Comparison of ENCODE assay signal across 1 cellular context in the genomic region with DNA sequence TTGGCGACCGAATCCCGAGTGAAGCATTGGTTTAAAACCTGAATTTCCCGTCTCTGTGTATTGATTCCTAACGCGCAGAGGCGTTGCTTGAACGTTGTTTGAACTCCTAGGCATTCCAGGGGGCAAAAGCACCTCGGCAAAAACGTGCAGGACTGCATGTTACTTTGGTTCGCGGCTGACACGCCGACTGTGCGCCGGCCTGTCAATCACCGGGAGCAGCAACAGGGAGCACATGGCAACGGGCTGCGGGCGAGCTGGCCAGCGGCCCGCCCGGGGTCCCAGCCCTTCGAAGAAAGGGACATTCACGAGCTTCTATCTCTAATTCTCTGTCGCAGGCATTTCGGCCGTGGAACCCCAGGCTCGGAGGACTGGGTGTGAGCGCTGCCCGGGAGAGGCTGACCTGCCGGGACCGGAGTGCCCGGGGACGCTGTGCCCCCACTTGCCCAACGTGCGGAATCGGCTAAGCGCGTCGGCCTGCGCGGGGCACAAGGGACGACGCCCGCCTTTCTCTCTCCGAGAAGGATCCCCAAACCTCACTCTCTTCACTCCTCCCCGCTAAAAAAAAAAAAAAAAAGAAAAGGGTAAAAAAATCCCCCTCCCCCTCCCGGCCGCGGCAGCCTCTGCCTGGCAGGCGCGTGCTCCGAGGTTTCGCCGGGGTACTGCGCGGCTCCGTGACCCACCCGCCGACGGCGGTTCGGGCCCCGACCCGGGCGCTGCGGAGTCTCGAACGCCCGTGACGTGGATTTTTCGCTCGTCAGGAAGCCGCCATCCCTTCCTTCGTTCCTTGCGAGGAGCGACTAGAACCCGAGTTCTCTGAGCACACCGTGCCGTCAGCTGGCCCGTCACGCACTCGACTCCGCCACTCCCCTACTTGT.
TF ChIP-seq lines count a peak whose summit lies in the region.

No MANE protein-coding gene starts in this region.

TF ChIP-seq in K562, 482 proteins besides CTCF, POLR2A, EP300 and RAD21 (continues in another document):
- TF ChIP-seq THRB (CRISPR knock-in tag; conservative IDR thresholded peaks at IDR 0.05) = no peak
- peak; percentile 32; the same call in 1 of the 2 replicates for TF ChIP-seq RFX1 (IDR thresholded peaks at IDR 0.05)
- TF ChIP-seq, protein P1, sequence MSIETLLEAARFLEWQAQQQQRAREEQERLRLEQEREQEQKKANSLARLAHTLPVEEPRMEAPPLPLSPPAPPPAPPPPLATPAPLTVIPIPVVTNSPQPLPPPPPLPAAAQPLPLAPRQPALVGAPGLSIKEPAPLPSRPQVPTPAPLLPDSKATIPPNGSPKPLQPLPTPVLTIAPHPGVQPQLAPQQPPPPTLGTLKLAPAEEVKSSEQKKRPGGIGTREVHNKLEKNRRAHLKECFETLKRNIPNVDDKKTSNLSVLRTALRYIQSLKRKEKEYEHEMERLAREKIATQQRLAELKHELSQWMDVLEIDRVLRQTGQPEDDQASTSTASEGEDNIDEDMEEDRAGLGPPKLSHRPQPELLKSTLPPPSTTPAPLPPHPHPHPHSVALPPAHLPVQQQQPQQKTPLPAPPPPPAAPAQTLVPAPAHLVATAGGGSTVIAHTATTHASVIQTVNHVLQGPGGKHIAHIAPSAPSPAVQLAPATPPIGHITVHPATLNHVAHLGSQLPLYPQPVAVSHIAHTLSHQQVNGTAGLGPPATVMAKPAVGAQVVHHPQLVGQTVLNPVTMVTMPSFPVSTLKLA (conservative IDR thresholded peaks at IDR 0.05) = peak in 1 of 2 experiments; percentile 32; a peak in 1 of 4 replicates
- TF ChIP-seq KAT8 (IDR thresholded peaks at IDR 0.05; ENCODE audit: low read depth) = no peak
- TF ChIP-seq, protein P2, sequence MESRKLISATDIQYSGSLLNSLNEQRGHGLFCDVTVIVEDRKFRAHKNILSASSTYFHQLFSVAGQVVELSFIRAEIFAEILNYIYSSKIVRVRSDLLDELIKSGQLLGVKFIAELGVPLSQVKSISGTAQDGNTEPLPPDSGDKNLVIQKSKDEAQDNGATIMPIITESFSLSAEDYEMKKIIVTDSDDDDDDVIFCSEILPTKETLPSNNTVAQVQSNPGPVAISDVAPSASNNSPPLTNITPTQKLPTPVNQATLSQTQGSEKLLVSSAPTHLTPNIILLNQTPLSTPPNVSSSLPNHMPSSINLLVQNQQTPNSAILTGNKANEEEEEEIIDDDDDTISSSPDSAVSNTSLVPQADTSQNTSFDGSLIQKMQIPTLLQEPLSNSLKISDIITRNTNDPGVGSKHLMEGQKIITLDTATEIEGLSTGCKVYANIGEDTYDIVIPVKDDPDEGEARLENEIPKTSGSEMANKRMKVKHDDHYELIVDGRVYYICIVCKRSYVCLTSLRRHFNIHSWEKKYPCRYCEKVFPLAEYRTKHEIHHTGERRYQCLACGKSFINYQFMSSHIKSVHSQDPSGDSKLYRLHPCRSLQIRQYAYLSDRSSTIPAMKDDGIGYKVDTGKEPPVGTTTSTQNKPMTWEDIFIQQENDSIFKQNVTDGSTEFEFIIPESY (CRISPR knock-in tag; IDR thresholded peaks at IDR 0.05) = peak; percentile 77
- TF ChIP-seq SMARCA5 (IDR thresholded peaks at IDR 0.05) = no peak
- TF ChIP-seq U2AF1 (optimal IDR thresholded peaks at IDR 0.05; ENCODE audit: low read depth, low read length) = no peak
- TF ChIP-seq MEF2D (tag; conservative IDR thresholded peaks at IDR 0.05; ENCODE audit: low read depth) = no peak
- peak; percentile 35 for TF ChIP-seq MEIS2 (IDR thresholded peaks at IDR 0.05; ENCODE audit: partially characterized antibody)
- no peak for TF ChIP-seq RHOXF2B (CRISPR knock-in tag; conservative IDR thresholded peaks at IDR 0.05)
- TF ChIP-seq ZNF277 (CRISPR knock-in tag; IDR thresholded peaks at IDR 0.05; ENCODE audit: borderline replicate concordance) = no peak
- 0 out of 2 replicates have a peak, but pooled peaks have one; percentile 19 for TF ChIP-seq CHD2 (IDR thresholded peaks at IDR 0.05; ENCODE audit: low read depth, low read length)
- no peak for TF ChIP-seq NRF1 (conservative IDR thresholded peaks at IDR 0.05 in 1 of 2, IDR thresholded peaks at IDR 0.05 in 1 of 2)
- TF ChIP-seq MGA (IDR thresholded peaks at IDR 0.05) = peak; percentile 50; the same call in 1 of the 2 replicates
- no peak for TF ChIP-seq RUNX1 (IDR thresholded peaks at IDR 0.05; ENCODE audit: low read depth)
- TF ChIP-seq RBFOX2 (IDR thresholded peaks at IDR 0.05; ENCODE audit: low read depth, low read length) = peak; percentile 27; the same call in 1 of the 2 replicates
- TF ChIP-seq, protein P3, sequence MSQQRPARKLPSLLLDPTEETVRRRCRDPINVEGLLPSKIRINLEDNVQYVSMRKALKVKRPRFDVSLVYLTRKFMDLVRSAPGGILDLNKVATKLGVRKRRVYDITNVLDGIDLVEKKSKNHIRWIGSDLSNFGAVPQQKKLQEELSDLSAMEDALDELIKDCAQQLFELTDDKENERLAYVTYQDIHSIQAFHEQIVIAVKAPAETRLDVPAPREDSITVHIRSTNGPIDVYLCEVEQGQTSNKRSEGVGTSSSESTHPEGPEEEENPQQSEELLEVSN (IDR thresholded peaks at IDR 0.05; ENCODE audit: borderline replicate concordance in 1 of 2, extremely low read depth in 1 of 2, insufficient read depth in 1 of 2, insufficient read length in 1 of 2, low read depth in 1 of 2, low read length in 1 of 2, poor library complexity in 1 of 2, severe bottlenecking in 1 of 2) = peak; percentile 35 to 80
- TF ChIP-seq TCF7L2 (IDR thresholded peaks at IDR 0.05; ENCODE audit: low read depth, low read length) = no peak
- no peak for TF ChIP-seq PHTF2 (CRISPR knock-in tag; IDR thresholded peaks at IDR 0.05)
- TF ChIP-seq TFAP4 (CRISPR knock-in tag; IDR thresholded peaks at IDR 0.05; ENCODE audit: borderline replicate concordance) = 0 out of 2 replicates have a peak, but pooled peaks have one; percentile 16
- no peak for TF ChIP-seq MLLT1 (IDR thresholded peaks at IDR 0.05)
- TF ChIP-seq SAFB (IDR thresholded peaks at IDR 0.05; ENCODE audit: borderline replicate concordance, low read depth, low read length) = peak; percentile 68
- no peak for TF ChIP-seq ZNF282 (CRISPR knock-in tag; IDR thresholded peaks at IDR 0.05)
- TF ChIP-seq L3MBTL2 (IDR thresholded peaks at IDR 0.05) = peak; percentile 49; the same call in 1 of the 2 replicates
- no peak for TF ChIP-seq CREB1 (IDR thresholded peaks at IDR 0.05)
- TF ChIP-seq CREB1 (CRISPR knock-in tag; IDR thresholded peaks at IDR 0.05) = no peak
- TF ChIP-seq POLR2B (IDR thresholded peaks at IDR 0.05; ENCODE audit: low read depth, partially characterized antibody) = no peak
- peak; percentile 94 for TF ChIP-seq PKNOX1 (IDR thresholded peaks at IDR 0.05)
